ENCODE assay signal across 3 cellular contexts in genomic region chr9:31969552-31969951, GRCh38.
"Had no signal": no experiment of that assay in that cellular context is flagged by ENCODE, and none has a peak within 500 bp of the region (broad histone marks: within the 10 kb centered on the region; RNA-seq: fewer than 3 reads in every experiment).

No MANE protein-coding gene starts in this region.

- DNase-seq: GDM1, GF-D8 had no signal

- ATAC-seq: GM12878 had no signal
